In the genomic region with DNA sequence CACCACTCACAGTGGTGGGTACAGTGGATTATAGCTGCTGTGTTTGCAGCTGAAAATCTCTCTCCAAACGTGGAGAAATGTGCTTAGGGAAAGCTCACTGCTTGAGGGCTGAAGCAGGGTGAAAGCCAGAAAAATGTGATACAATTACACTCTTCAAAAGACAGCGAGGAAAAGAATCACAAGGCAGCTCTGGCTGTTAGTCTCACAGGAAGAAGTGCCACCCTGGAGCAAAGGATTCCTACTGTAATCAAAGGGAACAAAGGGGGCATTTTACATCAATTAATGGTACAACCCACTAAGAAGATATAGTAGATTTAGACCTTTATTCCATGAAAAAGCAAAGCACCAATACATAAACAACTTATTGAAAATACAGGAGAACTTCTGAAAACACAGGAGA, we compare ENCODE assay signal across 5 cellular contexts. TPM values are rescaled to one million over a fixed set of nuclear protein-coding genes. Genes with fewer than 3 reads are reported as not detected.
"Had no signal": no experiment of that assay in that cellular context is flagged by ENCODE, and none has a peak within 500 bp of the region (broad histone marks: within the 10 kb centered on the region; RNA-seq: fewer than 3 reads in every experiment).

No MANE protein-coding gene starts in this region.

- H3K4me3 ChIP-seq: GM23338, K562 had no signal

- DNase-seq: H9, HCEC 1CT, IMR-90 had no signal

- H3K4me3 Mint-ChIP-seq: GM23338, H9 had no signal

- H3K27ac Mint-ChIP-seq: GM23338, H9 had no signal

- H3K4me1 Mint-ChIP-seq: GM23338, H9 had no signal

- ATAC-seq: GM23338, K562 had no signal

RNA-seq across cellular contexts. Expression of a gene that starts 48.1 kb away (rescaled TPM):
- total RNA-seq: IMR-90 had no signal
- polyA plus RNA-seq: IMR-90 had no signal
